8 cellular contexts compared by ENCODE assay signal in genomic region chr7:116211006-116211912, GRCh38. TPM values are rescaled to one million over a fixed set of nuclear protein-coding genes. Genes with fewer than 3 reads are reported as not detected.
A peak's percentile ranks its signal among the peaks of the same experiment; 100 is the strongest.
DNase-seq lines count a peak whose midpoint lies in the region; ATAC-seq, FAIRE-seq and TF ChIP-seq lines count a peak whose summit lies in the region.

No MANE protein-coding gene starts in this region.

- H3K4me3 ChIP-seq in osteoblast (ENCODE audit: insufficient read depth, low read length) (peak overlapping the region; percentile 90), transverse colon (peak overlapping the region; percentile 62 to 96 (median 84))

- in situ Hi-C loops in transverse colon (cut with MboI; ENCODE audit: low pct_ligation_motif_present in 1 of 4, low pct_unique_long_range_greater_than_20kb in 1 of 4, low sequenced_read_pairs in 3 of 4) = no loop called here

- no peaks in the 10 kb centered on the region for H4K20me1 ChIP-seq in osteoblast (ENCODE audit: insufficient read depth, low read length)

- peak overlapping the region; percentile 74 for H2AFZ ChIP-seq in osteoblast (ENCODE audit: low read length)

- H3K27me3 Mint-ChIP-seq in activated T-helper 17 cell treated with anti-CD3 and anti-CD28 coated beads, Interleukin-2, amount 50 U/mL, for 72 hours = no peaks in the 10 kb centered on the region

- H3K4me3 Mint-ChIP-seq in activated T-helper 17 cell treated with anti-CD3 and anti-CD28 coated beads, Interleukin-2, amount 50 U/mL, for 72 hours = peak overlapping the region; percentile 92

- H3K4me1 ChIP-seq in osteoblast (ENCODE audit: insufficient read depth, low read length) = peaks cover 30% of the 10 kb centered on the region
- H3K4me1 ChIP-seq in transverse colon = peaks cover 0 to 43% (median 21%) of the 10 kb centered on the region in 4 donors

- no peaks in the 10 kb centered on the region for H3K27me3 ChIP-seq in osteoblast (ENCODE audit: insufficient read depth, low read length)
- no peaks in the 10 kb centered on the region for H3K27me3 ChIP-seq in transverse colon

- peak; percentile 48 for TF ChIP-seq EP300 in transverse colon (IDR thresholded peaks at IDR 0.05; ENCODE audit: low read depth)

- 1 to 21% methylated on average over 2 to 27 of the region's 27 CpGs for WGBS in transverse colon (ENCODE audit: low coverage in 1 of 2), 2 donors

- DNase-seq in COLO668 (lab: John Stamatoyannopoulos, UW; ENCODE audit: unreplicated experiment) (peak; percentile 78), RPMI7951 (ENCODE audit: low read depth) (peak; percentile 92), frontal cortex (ENCODE audit: low spot score in 2 of 2) (peak; percentile 48 to 62), osteoblast (ENCODE audit: insufficient read length, low spot score, missing footprints) (peak; percentile 97), transverse colon (peak; percentile 92)

- no peaks in the 10 kb centered on the region for H3K9me3 ChIP-seq in osteoblast (ENCODE audit: low read depth, low read length)
- no peaks in the 10 kb centered on the region for H3K9me3 ChIP-seq in transverse colon

- H3K27ac ChIP-seq in osteoblast (ENCODE audit: low read depth, low read length) (peak overlapping the region; percentile 97), transverse colon (peak overlapping the region; percentile 94 to 98 (median 96))

- intact Hi-C loops in transverse colon (cut with DNase I; ENCODE audit: low total_unique reads) = no loop called here

- FAIRE-seq in frontal cortex (lab: Jason Lieb, UNC) = no peak

- peaks cover 28% of the 10 kb centered on the region for H3K36me3 Mint-ChIP-seq in activated T-helper 17 cell treated with anti-CD3 and anti-CD28 coated beads, Interleukin-2, amount 50 U/mL, for 72 hours (ENCODE audit: low read depth)

- TF ChIP-seq POLR2A in transverse colon (IDR thresholded peaks at IDR 0.05) = peak; percentile 99

- H3K4me2 ChIP-seq in osteoblast (ENCODE audit: insufficient read depth, low read length) = peak overlapping the region; percentile 96

- no peak for TF ChIP-seq CTCF in osteoblast (IDR thresholded peaks at IDR 0.05; ENCODE audit: extremely low read depth, low read depth, low read length)
- TF ChIP-seq CTCF in transverse colon (IDR thresholded peaks at IDR 0.05) = no peak

- peaks cover 24% of the 10 kb centered on the region for H3K4me1 Mint-ChIP-seq in activated T-helper 17 cell treated with anti-CD3 and anti-CD28 coated beads, Interleukin-2, amount 50 U/mL, for 72 hours

- ATAC-seq in GM19463 (IDR thresholded peaks at IDR 0.05; ENCODE audit: unreplicated experiment) (peak; percentile 67), HG03575 (IDR thresholded peaks at IDR 0.05; ENCODE audit: extremely low read depth, insufficient number of reproducible peaks, low FRiP score, unreplicated experiment) (peak; percentile 67)
- peak; percentile 77 for ATAC-seq in activated T-helper 17 cell treated with anti-CD3 and anti-CD28 coated beads, Interleukin-2, amount 50 U/mL, for 72 hours (replicated peaks)

- no peaks in the 10 kb centered on the region for H3K36me3 ChIP-seq in osteoblast (ENCODE audit: insufficient read depth, low read length)
- H3K36me3 ChIP-seq in transverse colon = no peaks in the 10 kb centered on the region

- H3K9me3 Mint-ChIP-seq in activated T-helper 17 cell treated with anti-CD3 and anti-CD28 coated beads, Interleukin-2, amount 50 U/mL, for 72 hours = no peaks in the 10 kb centered on the region

- peaks cover 44% of the 10 kb centered on the region for H3K79me2 ChIP-seq in osteoblast (ENCODE audit: insufficient read depth, low read length)

- H3K27ac Mint-ChIP-seq in activated T-helper 17 cell treated with anti-CD3 and anti-CD28 coated beads, Interleukin-2, amount 50 U/mL, for 72 hours = peak overlapping the region; percentile 92

RNA-seq across cellular contexts. Expression of gene TES, which starts 0.9 kb away (rescaled TPM):
- total RNA-seq in RPMI7951 (2014; rRNA removed; shearing (Covaris generic)) = 110 and 111 TPM in 2 replicates
- total RNA-seq in activated T-helper 17 cell treated with anti-CD3 and anti-CD28 coated beads, Interleukin-2, amount 50 U/mL, for 72 hours = 10 to 100 TPM; 57.6 to 79.4 TPM
- 15.9 TPM for total RNA-seq in frontal cortex
- total RNA-seq in osteoblast = 99.2 and 124 TPM in 2 replicates
- 100 to 1,000 TPM in 3 of 4 donors, 10 to 100 TPM in 1; 77.4 to 119 (median 115) TPM for total RNA-seq in transverse colon

Comparison
In these comparisons a context has a peak if more than half of its experiments do, and no peak if none do; other contexts are left out.
1. Peak in every context shown above with its lines: DNase-seq, ATAC-seq, H3K4me3 ChIP-seq and H3K27ac ChIP-seq.